9 cellular contexts compared by ENCODE assay signal in genomic region chr18:22171839-22172582, GRCh38. TPM values are rescaled to one million over a fixed set of nuclear protein-coding genes. Genes with fewer than 3 reads are reported as not detected.
A peak's percentile ranks its signal among the peaks of the same experiment; 100 is the strongest.
DNase-seq lines count a peak whose midpoint lies in the region; ATAC-seq and TF ChIP-seq lines count a peak whose summit lies in the region.
"Had no signal": no experiment of that assay in that cellular context is flagged by ENCODE, and none has a peak within 500 bp of the region (broad histone marks: within the 10 kb centered on the region; RNA-seq: fewer than 3 reads in every experiment).

No MANE protein-coding gene starts in this region.

- DNase-seq in Peyer's patch (peak in 1 of 3 donors; percentile 58), endothelial cell (ENCODE audit: low spot score) (no peak), lung (ENCODE audit: low spot score) (no peak), tibial artery (peak in 1 of 2 donors; percentile 27), NCI-H1417 (lab: John Stamatoyannopoulos, UW) (no peak), medulla oblongata (ENCODE audit: extremely low spot score) (no peak)
- DNase-seq in activated CD4-positive, alpha-beta T cell treated with anti-CD3 and anti-CD28 coated beads for 36 hours = no peak
- DNase-seq: amygdala had no signal

- H3K4me1 Mint-ChIP-seq in endothelial cell (ENCODE audit: unreplicated experiment) = peaks cover 37% of the 10 kb centered on the region
- peaks cover 19% of the 10 kb centered on the region for H3K4me1 Mint-ChIP-seq in activated CD4-positive, alpha-beta T cell treated with anti-CD3 and anti-CD28 coated beads for 36 hours

- H3K4me3 ChIP-seq in Peyer's patch (peak overlapping the region in 3 of 4 donors; percentile 54 to 90 (median 87)), lung (peak overlapping the region; percentile 79), tibial artery (peak overlapping the region; percentile 93 to 98)

- H3K9me3 ChIP-seq in Peyer's patch (peaks cover 0 to 5% (median 0%) of the 10 kb centered on the region in 4 donors), lung (ENCODE audit: control insufficient read depth in 2 of 2, insufficient read depth in 1 of 2, low read length in 1 of 2) (peaks cover 0 to 1% of the 10 kb centered on the region in 2 donors), tibial artery (no peaks in the 10 kb centered on the region)

- no peak overlapping the region for H3K27ac Mint-ChIP-seq in endothelial cell (ENCODE audit: unreplicated experiment)
- no peak overlapping the region for H3K27ac Mint-ChIP-seq in activated CD4-positive, alpha-beta T cell treated with anti-CD3 and anti-CD28 coated beads for 36 hours

- H3K36me3 ChIP-seq in Peyer's patch (peaks cover 0 to 5% (median 0%) of the 10 kb centered on the region in 3 donors), lung (ENCODE audit: control insufficient read depth in 2 of 2, insufficient read depth in 2 of 2, low read length in 2 of 2) (peaks cover under 1 to 10% of the 10 kb centered on the region in 2 donors), tibial artery (peaks cover 4 to 10% (median 5%) of the 10 kb centered on the region in 3 donors)

- 12 to 22% methylated on average over 51 to 81 of the region's 81 CpGs for WGBS in lung, 2 donors

- H3K27me3 ChIP-seq in Peyer's patch = peaks cover 0 to 19% of the 10 kb centered on the region in 2 donors
- no peaks in the 10 kb centered on the region for H3K27me3 ChIP-seq in lung (ENCODE audit: control insufficient read depth, insufficient read depth)
- H3K27me3 ChIP-seq in tibial artery = peaks cover 0 to 5% of the 10 kb centered on the region in 2 donors

- no peaks in the 10 kb centered on the region for H3K9me3 Mint-ChIP-seq in endothelial cell (ENCODE audit: unreplicated experiment)
- H3K9me3 Mint-ChIP-seq in activated CD4-positive, alpha-beta T cell treated with anti-CD3 and anti-CD28 coated beads for 36 hours (ENCODE audit: low read depth) = no peaks in the 10 kb centered on the region

- POLR2A ChIA-PET in activated CD4-positive, alpha-beta T cell treated with anti-CD3 and anti-CD28 coated beads for 36 hours (lab: Charles Lee) = no interaction called here

- H3K27me3 Mint-ChIP-seq in endothelial cell (ENCODE audit: unreplicated experiment) = peaks cover 31% of the 10 kb centered on the region
- H3K27me3 Mint-ChIP-seq in activated CD4-positive, alpha-beta T cell treated with anti-CD3 and anti-CD28 coated beads for 36 hours = peaks cover 60% of the 10 kb centered on the region

- peaks cover 0 to 14% (median 2%) of the 10 kb centered on the region in 4 donors for H3K4me1 ChIP-seq in Peyer's patch
- peaks cover 0 to 8% of the 10 kb centered on the region in 2 donors for H3K4me1 ChIP-seq in lung (ENCODE audit: control insufficient read depth in 2 of 2, insufficient read depth in 2 of 2, low read length in 2 of 2)
- peaks cover 0 to 56% (median 23%) of the 10 kb centered on the region in 4 donors for H3K4me1 ChIP-seq in tibial artery

- peak overlapping the region; percentile 89 for H3K4me3 Mint-ChIP-seq in endothelial cell (ENCODE audit: unreplicated experiment)
- H3K4me3 Mint-ChIP-seq in activated CD4-positive, alpha-beta T cell treated with anti-CD3 and anti-CD28 coated beads for 36 hours = no peak overlapping the region

- CTCF ChIA-PET in activated CD4-positive, alpha-beta T cell treated with anti-CD3 and anti-CD28 coated beads for 36 hours (lab: Charles Lee) = no interaction called here

- TF ChIP-seq CTCF in Peyer's patch (IDR thresholded peaks at IDR 0.05) (no peak), endothelial cell (IDR thresholded peaks at IDR 0.05; ENCODE audit: unreplicated experiment) (no peak), lung (IDR thresholded peaks at IDR 0.05; ENCODE audit: control extremely low read depth, extremely low read depth) (no peak), tibial artery (IDR thresholded peaks at IDR 0.05) (no peak)

- TF ChIP-seq POLR2A in Peyer's patch (IDR thresholded peaks at IDR 0.05) = no peak

- peaks cover 39% of the 10 kb centered on the region for H3K36me3 Mint-ChIP-seq in endothelial cell (ENCODE audit: low read depth, unreplicated experiment)
- no peaks in the 10 kb centered on the region for H3K36me3 Mint-ChIP-seq in activated CD4-positive, alpha-beta T cell treated with anti-CD3 and anti-CD28 coated beads for 36 hours (ENCODE audit: low read depth)

- intact Hi-C loops in tibial artery (cut with DNase I; ENCODE audit: low total_unique reads) = loop anchor here (2.0 to 10.0 kb wide), 3 partner anchors 17 to 293 kb away; no protein-coding TSS in a partner anchor
- intact Hi-C loops in activated CD4-positive, alpha-beta T cell treated with anti-CD3 and anti-CD28 coated beads for 36 hours (cut with DNase I, micrococcal nuclease) = loop anchor here in 1 of 2 experiments (10.0 kb wide), 1 partner anchor 173 kb away; no protein-coding TSS in a partner anchor

- H3K27ac ChIP-seq in Peyer's patch = peak overlapping the region in 3 of 4 donors; percentile 14 to 96 (median 95)
- H3K27ac ChIP-seq in lung (ENCODE audit: low read depth in 1 of 2, low read length in 1 of 2) = peak overlapping the region; percentile 96 to 99
- peak overlapping the region; percentile 97 to 100 for H3K27ac ChIP-seq in tibial artery

- ATAC-seq in lung (ENCODE audit: insufficient read depth, low FRiP score) = no peak
- no peak for ATAC-seq in activated CD4-positive, alpha-beta T cell treated with anti-CD3 and anti-CD28 coated beads for 36 hours
- ATAC-seq: activated CD4-positive, CD25-positive, alpha-beta regulatory T cell treated with anti-CD3 and anti-CD28 coated beads, Interleukin-2, amount 50 U/mL, for 24 hours had no signal

RNA-seq across cellular contexts. Expression of gene GATA6, which starts 2.6 kb away (rescaled TPM):
- total RNA-seq in Peyer's patch (100 to 1,000 TPM in 3 of 4 donors, 10 to 100 TPM in 1; 24.8 to 127 (median 114) TPM), endothelial cell (ENCODE audit: unreplicated experiment) (23.8 TPM), lung (10 to 100 TPM; 32.1 to 34.3 TPM)
- 10 to 100 TPM; 11.3 to 11.5 TPM for polyA plus RNA-seq in lung
- not detected for total RNA-seq in activated CD4-positive, alpha-beta T cell treated with anti-CD3 and anti-CD28 coated beads for 36 hours

Comparison
In these comparisons a context has a peak if more than half of its experiments do, and no peak if none do; other contexts are left out.
1. RNA of gene GATA6, which starts 2.6 kb away (total RNA-seq): 24.8 to 127 TPM in Peyer's patch, 32.1 to 34.3 TPM in lung and 23.8 TPM in endothelial cell (single experiment); not detected in activated CD4-positive, alpha-beta T cell treated with anti-CD3 and anti-CD28 coated beads for 36 hours; every median in the first group is over 10 times any median in the second.
2. Peak in every context shown above with its lines, with median percentiles within 50 percentile points of each other: H3K27ac ChIP-seq and H3K4me3 ChIP-seq.